Comparison of ENCODE assay signal across 1 cellular context in genomic region chr1:234719454-234720258, GRCh38.
TF ChIP-seq lines count a peak whose summit lies in the region.

No MANE protein-coding gene starts in this region.

TF ChIP-seq in HepG2, 621 proteins besides CTCF, POLR2A, EP300 and RAD21 (continued from another document and continues in another):
- TF ChIP-seq, protein P1, sequence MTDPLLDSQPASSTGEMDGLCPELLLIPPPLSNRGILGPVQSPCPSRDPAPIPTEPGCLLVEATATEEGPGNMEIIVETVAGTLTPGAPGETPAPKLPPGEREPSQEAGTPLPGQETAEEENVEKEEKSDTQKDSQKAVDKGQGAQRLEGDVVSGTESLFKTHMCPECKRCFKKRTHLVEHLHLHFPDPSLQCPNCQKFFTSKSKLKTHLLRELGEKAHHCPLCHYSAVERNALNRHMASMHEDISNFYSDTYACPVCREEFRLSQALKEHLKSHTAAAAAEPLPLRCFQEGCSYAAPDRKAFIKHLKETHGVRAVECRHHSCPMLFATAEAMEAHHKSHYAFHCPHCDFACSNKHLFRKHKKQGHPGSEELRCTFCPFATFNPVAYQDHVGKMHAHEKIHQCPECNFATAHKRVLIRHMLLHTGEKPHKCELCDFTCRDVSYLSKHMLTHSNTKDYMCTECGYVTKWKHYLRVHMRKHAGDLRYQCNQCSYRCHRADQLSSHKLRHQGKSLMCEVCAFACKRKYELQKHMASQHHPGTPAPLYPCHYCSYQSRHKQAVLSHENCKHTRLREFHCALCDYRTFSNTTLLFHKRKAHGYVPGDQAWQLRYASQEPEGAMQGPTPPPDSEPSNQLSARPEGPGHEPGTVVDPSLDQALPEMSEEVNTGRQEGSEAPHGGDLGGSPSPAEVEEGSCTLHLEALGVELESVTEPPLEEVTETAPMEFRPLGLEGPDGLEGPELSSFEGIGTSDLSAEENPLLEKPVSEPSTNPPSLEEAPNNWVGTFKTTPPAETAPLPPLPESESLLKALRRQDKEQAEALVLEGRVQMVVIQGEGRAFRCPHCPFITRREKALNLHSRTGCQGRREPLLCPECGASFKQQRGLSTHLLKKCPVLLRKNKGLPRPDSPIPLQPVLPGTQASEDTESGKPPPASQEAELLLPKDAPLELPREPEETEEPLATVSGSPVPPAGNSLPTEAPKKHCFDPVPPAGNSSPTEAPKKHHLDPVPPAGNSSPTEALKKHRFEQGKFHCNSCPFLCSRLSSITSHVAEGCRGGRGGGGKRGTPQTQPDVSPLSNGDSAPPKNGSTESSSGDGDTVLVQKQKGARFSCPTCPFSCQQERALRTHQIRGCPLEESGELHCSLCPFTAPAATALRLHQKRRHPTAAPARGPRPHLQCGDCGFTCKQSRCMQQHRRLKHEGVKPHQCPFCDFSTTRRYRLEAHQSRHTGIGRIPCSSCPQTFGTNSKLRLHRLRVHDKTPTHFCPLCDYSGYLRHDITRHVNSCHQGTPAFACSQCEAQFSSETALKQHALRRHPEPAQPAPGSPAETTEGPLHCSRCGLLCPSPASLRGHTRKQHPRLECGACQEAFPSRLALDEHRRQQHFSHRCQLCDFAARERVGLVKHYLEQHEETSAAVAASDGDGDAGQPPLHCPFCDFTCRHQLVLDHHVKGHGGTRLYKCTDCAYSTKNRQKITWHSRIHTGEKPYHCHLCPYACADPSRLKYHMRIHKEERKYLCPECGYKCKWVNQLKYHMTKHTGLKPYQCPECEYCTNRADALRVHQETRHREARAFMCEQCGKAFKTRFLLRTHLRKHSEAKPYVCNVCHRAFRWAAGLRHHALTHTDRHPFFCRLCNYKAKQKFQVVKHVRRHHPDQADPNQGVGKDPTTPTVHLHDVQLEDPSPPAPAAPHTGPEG (CRISPR knock-in tag; IDR thresholded peaks at IDR 0.05), result peak; percentile 56; the same call in 1 of the 2 replicates
- TF ChIP-seq DNMT1 (CRISPR knock-in tag; IDR thresholded peaks at IDR 0.05) (no peak), TFE3 (CRISPR knock-in tag; IDR thresholded peaks at IDR 0.05) (peak; percentile 93), SP1 (IDR thresholded peaks at IDR 0.05) (no peak), SP1 (CRISPR knock-in tag; IDR thresholded peaks at IDR 0.05) (no peak), KDM3A (CRISPR knock-in tag; IDR thresholded peaks at IDR 0.05; ENCODE audit: low read depth) (peak; percentile 22; the same call in 1 of the 2 replicates), KLF16 (CRISPR knock-in tag; IDR thresholded peaks at IDR 0.05) (peak in 1 of 2 experiments; percentile 79; a peak in 2 of 4 replicates), ZNF788 (CRISPR knock-in tag; IDR thresholded peaks at IDR 0.05; ENCODE audit: borderline replicate concordance) (peak; percentile 50; the same call in 1 of the 2 replicates), SOX5 (CRISPR knock-in tag; IDR thresholded peaks at IDR 0.05; ENCODE audit: borderline replicate concordance) (peak; percentile 86), YEATS2 (CRISPR knock-in tag; IDR thresholded peaks at IDR 0.05; ENCODE audit: borderline replicate concordance) (0 out of 2 replicates have a peak, but pooled peaks have one; percentile 10), HDAC1 (CRISPR knock-in tag; IDR thresholded peaks at IDR 0.05) (peak; percentile 88), MYPOP (CRISPR knock-in tag; IDR thresholded peaks at IDR 0.05) (no peak), RBFOX2 (IDR thresholded peaks at IDR 0.05; ENCODE audit: low read depth, low read length) (peak; percentile 51; the same call in 1 of the 2 replicates), KAT8 (CRISPR knock-in tag; IDR thresholded peaks at IDR 0.05) (peak; percentile 41), SIX4 (CRISPR knock-in tag; IDR thresholded peaks at IDR 0.05) (peak; percentile 77; the same call in 1 of the 2 replicates), ZNF605 (CRISPR knock-in tag; IDR thresholded peaks at IDR 0.05) (peak; percentile 82; the same call in 1 of the 2 replicates), NFE2L2 (IDR thresholded peaks at IDR 0.05; ENCODE audit: low read length) (peak; percentile 22; the same call in 1 of the 2 replicates), KDM2A (CRISPR knock-in tag; IDR thresholded peaks at IDR 0.05; ENCODE audit: borderline replicate concordance, low read depth) (0 out of 2 replicates have a peak, but pooled peaks have one; percentile 32), RXRB (CRISPR knock-in tag; IDR thresholded peaks at IDR 0.05; ENCODE audit: borderline replicate concordance) (peak; percentile 97), RXRA (CRISPR knock-in tag; IDR thresholded peaks at IDR 0.05) (peak; percentile 97), ZBTB42 (CRISPR knock-in tag; IDR thresholded peaks at IDR 0.05) (no peak; the same call in 1 of the 2 replicates), MED1 (CRISPR knock-in tag; IDR thresholded peaks at IDR 0.05) (peak; percentile 99), CCAR2 (optimal IDR thresholded peaks at IDR 0.05; ENCODE audit: low read depth, low read length) (peak; percentile 8), SRSF9 (IDR thresholded peaks at IDR 0.05; ENCODE audit: borderline replicate concordance, insufficient read depth, low read depth, low read length, poor library complexity, severe bottlenecking) (no peak), ZNF772 (CRISPR knock-in tag; IDR thresholded peaks at IDR 0.05) (peak; percentile 70), UBTF (CRISPR knock-in tag; IDR thresholded peaks at IDR 0.05) (peak; percentile 64), KLF6 (CRISPR knock-in tag; IDR thresholded peaks at IDR 0.05) (no peak; the same call in 1 of the 2 replicates), FOXP1 (IDR thresholded peaks at IDR 0.05) (no peak), FOXP1 (CRISPR knock-in tag; IDR thresholded peaks at IDR 0.05) (peak; percentile 60; the same call in 1 of the 2 replicates), BCL6 (CRISPR knock-in tag; IDR thresholded peaks at IDR 0.05) (peak; percentile 67), HNF4G (IDR thresholded peaks at IDR 0.05; ENCODE audit: borderline replicate concordance, low read depth, low read length) (no peak), HNF4G (CRISPR knock-in tag; IDR thresholded peaks at IDR 0.05; ENCODE audit: borderline replicate concordance, low read depth) (no peak), KDM1A (CRISPR knock-in tag; IDR thresholded peaks at IDR 0.05) (no peak), GATAD1 (CRISPR knock-in tag; IDR thresholded peaks at IDR 0.05) (0 out of 2 replicates have a peak, but pooled peaks have one; percentile 44), PRDM15 (CRISPR knock-in tag; IDR thresholded peaks at IDR 0.05) (0 out of 2 replicates have a peak, but pooled peaks have one; percentile 7), MAFG (CRISPR knock-in tag; IDR thresholded peaks at IDR 0.05) (no peak), GATAD2A (CRISPR knock-in tag; IDR thresholded peaks at IDR 0.05) (peak; percentile 78), CREBL2 (CRISPR knock-in tag; IDR thresholded peaks at IDR 0.05; ENCODE audit: borderline replicate concordance) (no peak), SMAD1 (CRISPR knock-in tag; IDR thresholded peaks at IDR 0.05; ENCODE audit: borderline replicate concordance, low read depth) (no peak), GRHL1 (CRISPR knock-in tag; conservative IDR thresholded peaks at IDR 0.05) (no peak), MAZ (IDR thresholded peaks at IDR 0.05; ENCODE audit: borderline replicate concordance, low read depth, low read length) (no peak), MAZ (CRISPR knock-in tag; IDR thresholded peaks at IDR 0.05; ENCODE audit: low read depth) (0 out of 2 replicates have a peak, but pooled peaks have one; percentile 52), HNRNPL (IDR thresholded peaks at IDR 0.05; ENCODE audit: low read depth, low read length) (no peak), MXD4 (CRISPR knock-in tag; IDR thresholded peaks at IDR 0.05) (peak; percentile 62; the same call in 1 of the 2 replicates), ATF7 (IDR thresholded peaks at IDR 0.05) (no peak), ATF7 (CRISPR knock-in tag; IDR thresholded peaks at IDR 0.05) (0 out of 2 replicates have a peak, but pooled peaks have one; percentile 24), ATF1 (CRISPR knock-in tag; IDR thresholded peaks at IDR 0.05) (peak; percentile 62; the same call in 1 of the 2 replicates), ZNF530 (CRISPR knock-in tag; IDR thresholded peaks at IDR 0.05; ENCODE audit: low read depth) (no peak), RNF219 (CRISPR knock-in tag; IDR thresholded peaks at IDR 0.05) (no peak)
